Comparison of ENCODE assay signal across 10 cellular contexts in the genomic region with DNA sequence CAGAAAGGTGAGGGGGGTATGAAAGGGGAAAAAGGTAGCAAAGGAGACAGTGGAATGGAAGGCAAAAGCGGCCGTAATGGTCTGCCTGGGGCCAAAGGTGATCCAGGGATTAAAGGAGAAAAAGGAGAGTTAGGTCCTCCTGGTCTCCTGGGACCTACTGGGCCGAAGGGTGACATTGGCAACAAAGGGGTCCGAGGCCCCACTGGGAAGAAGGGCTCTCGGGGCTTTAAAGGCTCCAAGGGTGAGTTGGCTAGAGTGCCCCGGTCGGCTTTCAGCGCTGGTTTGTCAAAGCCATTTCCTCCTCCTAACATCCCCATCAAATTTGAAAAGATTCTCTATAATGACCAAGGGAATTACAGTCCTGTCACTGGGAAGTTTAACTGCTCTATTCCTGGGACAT. TPM values are rescaled to one million over a fixed set of nuclear protein-coding genes. Genes with fewer than 3 reads are reported as not detected.
"Had no signal": no experiment of that assay in that cellular context is flagged by ENCODE, and none has a peak within 500 bp of the region (broad histone marks: within the 10 kb centered on the region; RNA-seq: fewer than 3 reads in every experiment).

No MANE protein-coding gene starts in this region.

- FAIRE-seq: HTR-8/SVneo, K562 had no signal

- H3K27ac ChIP-seq: GM23248 had no signal

- H3K9ac ChIP-seq: GM23248 had no signal

- H3K4me3 ChIP-seq: GM23248, HAP-1, K562 had no signal

- H3K4me1 ChIP-seq: HAP-1 had no signal

- DNase-seq: GM23248, GOT3, H7, HFFc6, IMR-90 had no signal

- H3K9me3 ChIP-seq: HAP-1 had no signal

- H3K36me3 ChIP-seq: HAP-1 had no signal

RNA-seq across cellular contexts. Expression of a gene that starts 6.7 kb away (rescaled TPM):
- total RNA-seq: GM23248, H4, H7, HFFc6, HT-29, IMR-90, K562 had no signal
- polyA plus RNA-seq: GM23248, IMR-90, K562 had no signal
